8 cellular contexts compared by ENCODE assay signal in genomic region chr1:234997201-234998173, GRCh38.
DNase-seq lines count a peak whose midpoint lies in the region; TF ChIP-seq lines count a peak whose summit lies in the region.

No MANE protein-coding gene starts in this region.

- H3K36me3 ChIP-seq in CD8-positive, alpha-beta memory T cell (ENCODE audit: insufficient read depth, low read length) = no peaks in the 10 kb centered on the region
- no peaks in the 10 kb centered on the region for H3K36me3 ChIP-seq in colonic mucosa
- no peaks in the 10 kb centered on the region for H3K36me3 ChIP-seq in tibial nerve

- H3K4me1 Mint-ChIP-seq in CD8-positive, alpha-beta memory T cell = no peaks in the 10 kb centered on the region

- no peak overlapping the region for H3K4me3 ChIP-seq in CD8-positive, alpha-beta memory T cell (ENCODE audit: low read length)
- H3K4me3 ChIP-seq in colonic mucosa (no peak overlapping the region), lower leg skin (ENCODE audit: low read depth, poor library complexity, severe bottlenecking) (no peak overlapping the region), tibial nerve (no peak overlapping the region)

- H3K4me1 ChIP-seq in CD8-positive, alpha-beta memory T cell (ENCODE audit: insufficient read depth, low read length) = no peaks in the 10 kb centered on the region
- H3K4me1 ChIP-seq in colonic mucosa (peaks cover 12% of the 10 kb centered on the region), tibial nerve (peaks cover 5 to 35% (median 23%) of the 10 kb centered on the region in 4 donors)

- H3K4me3 Mint-ChIP-seq in CD8-positive, alpha-beta memory T cell = no peak overlapping the region

- TF ChIP-seq POLR2A in lower leg skin (IDR thresholded peaks at IDR 0.05) = no peak
- TF ChIP-seq POLR2A in tibial nerve (IDR thresholded peaks at IDR 0.05) = peak in 1 of 2 donors; percentile 50

- no peaks in the 10 kb centered on the region for H3K27me3 ChIP-seq in CD8-positive, alpha-beta memory T cell (ENCODE audit: insufficient read depth, low read length, poor library complexity, severe bottlenecking)
- no peaks in the 10 kb centered on the region for H3K27me3 ChIP-seq in colonic mucosa
- H3K27me3 ChIP-seq in tibial nerve = no peaks in the 10 kb centered on the region

- H3K27ac Mint-ChIP-seq in CD8-positive, alpha-beta memory T cell = no peak overlapping the region

- H3K27me3 Mint-ChIP-seq in CD8-positive, alpha-beta memory T cell = no peaks in the 10 kb centered on the region

- TF ChIP-seq CTCF in colonic mucosa (IDR thresholded peaks at IDR 0.05) (no peak), lower leg skin (IDR thresholded peaks at IDR 0.05) (no peak), tibial nerve (IDR thresholded peaks at IDR 0.05) (peak in 1 of 5 experiments; percentile 39)

- no peaks in the 10 kb centered on the region for H3K36me3 Mint-ChIP-seq in CD8-positive, alpha-beta memory T cell

- no peaks in the 10 kb centered on the region for H3K9me3 ChIP-seq in CD8-positive, alpha-beta memory T cell (ENCODE audit: low read length)
- H3K9me3 ChIP-seq in colonic mucosa (no peaks in the 10 kb centered on the region), tibial nerve (no peaks in the 10 kb centered on the region)

- DNase-seq in CD8-positive, alpha-beta memory T cell = no peak
- DNase-seq in NCI-H345 (lab: John Stamatoyannopoulos, UW) (peak; percentile 91), colonic mucosa (peak; percentile 93), lower leg skin (ENCODE audit: low spot score in 2 of 2) (peak; percentile 98 to 100), tibial nerve (ENCODE audit: low spot score in 2 of 2) (peak; percentile 98 to 99), Kasumi-1 (lab: John Stamatoyannopoulos, UW) (no peak)
- no peak for DNase-seq in stimulated activated naive CD4-positive, alpha-beta T cell treated with Interleukin-2 at 50 U/mL for 16 hours (lab: John Stamatoyannopoulos, UW)
- DNase-seq in activated CD8-positive, alpha-beta memory T cell treated with anti-CD3 and anti-CD28 coated beads, Interleukin-2, amount 50 U/mL, for 4 hours = no peak

- intact Hi-C loops in colonic mucosa (cut with DNase I) (no loop called here), lower leg skin (cut with DNase I; ENCODE audit: low total_unique reads) (no loop called here)

- POLR2A ChIA-PET in CD8-positive, alpha-beta memory T cell (lab: Charles Lee) = no interaction called here

- H3K9ac ChIP-seq in colonic mucosa (ENCODE audit: low read depth in 2 of 2, low read length in 2 of 2) = peak overlapping the region; percentile 48 to 79

- WGBS in lower leg skin, 2 donors = 11 to 20% methylated on average over 20 of the region's 20 CpGs
- 24 to 27% methylated on average over 20 of the region's 20 CpGs for WGBS in tibial nerve, 2 donors

- no peaks in the 10 kb centered on the region for H3K9me3 Mint-ChIP-seq in CD8-positive, alpha-beta memory T cell

- TF ChIP-seq EP300 in tibial nerve (IDR thresholded peaks at IDR 0.05) = peak; percentile 99 to 100

- CTCF ChIA-PET in CD8-positive, alpha-beta memory T cell (lab: Charles Lee) = interaction anchor here (1.0 kb wide), 1 partner anchor 17 kb away, joined by 3 read pairs; no protein-coding TSS in a partner anchor

- peak overlapping the region; percentile 16 for H3K27ac ChIP-seq in CD8-positive, alpha-beta memory T cell (ENCODE audit: low read depth, low read length)
- peak overlapping the region; percentile 85 for H3K27ac ChIP-seq in colonic mucosa
- H3K27ac ChIP-seq in tibial nerve = peak overlapping the region; percentile 70 to 91 (median 81)

Comparison
In these comparisons a context has a peak if more than half of its experiments do, and no peak if none do; other contexts are left out.
1. DNase-seq: peak in NCI-H345 (single experiment), colonic mucosa (single experiment), lower leg skin (2 of 2) and tibial nerve (2 of 2); none in CD8-positive, alpha-beta memory T cell (0 of 5), stimulated activated naive CD4-positive, alpha-beta T cell treated with Interleukin-2 at 50 U/mL for 16 hours (single experiment), Kasumi-1 (0 of 2) and activated CD8-positive, alpha-beta memory T cell treated with anti-CD3 and anti-CD28 coated beads, Interleukin-2, amount 50 U/mL, for 4 hours (single experiment).
2. H3K27ac ChIP-seq: peak in every context shown above with its lines; median percentile 85 in colonic mucosa; 81 in tibial nerve; 16 in CD8-positive, alpha-beta memory T cell.